ENCODE assay signal across 17 cellular contexts in the genomic region with DNA sequence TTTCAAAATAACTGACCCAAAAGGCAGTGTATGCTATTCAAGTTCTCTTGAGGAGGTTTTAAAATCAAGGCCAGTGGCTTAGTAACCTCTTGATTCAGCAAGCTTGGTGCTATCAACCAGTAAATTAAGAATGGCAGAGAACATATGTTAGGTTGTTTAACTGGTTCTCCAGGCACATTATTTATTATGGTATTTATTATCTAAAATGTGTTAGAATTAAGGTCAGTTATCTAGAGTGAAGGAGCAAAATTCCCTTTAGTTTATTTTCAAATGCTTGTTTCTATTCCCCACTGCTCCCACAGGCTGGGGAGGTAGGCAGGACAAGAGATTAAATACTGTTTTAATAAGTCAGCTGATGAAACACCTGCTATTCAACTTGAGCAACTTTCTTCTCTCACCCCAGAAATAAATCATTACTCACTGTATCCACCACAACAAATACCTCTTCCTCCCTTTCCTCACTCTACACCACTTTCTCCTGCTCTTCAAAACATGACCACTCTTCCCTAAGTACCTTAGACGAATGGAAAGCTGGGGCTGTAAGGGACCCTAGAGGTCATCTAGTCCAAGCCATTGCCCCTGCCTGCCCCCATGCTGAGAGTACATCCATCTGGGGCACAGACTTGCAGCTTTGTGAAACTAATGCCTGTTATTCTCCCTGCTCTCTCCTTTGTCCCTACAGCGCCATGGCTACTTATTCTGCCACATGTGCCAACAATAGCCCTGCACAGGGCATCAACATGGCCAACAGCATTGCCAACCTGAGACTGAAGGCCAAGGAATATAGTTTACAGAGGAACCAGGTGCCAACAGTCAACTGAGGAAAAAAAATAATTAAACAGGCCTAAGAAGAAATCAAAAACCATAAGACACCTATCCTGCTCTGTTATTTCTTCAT.
A peak's percentile ranks its signal among the peaks of the same experiment; 100 is the strongest.
DNase-seq lines count a peak whose midpoint lies in the region; ATAC-seq and TF ChIP-seq lines count a peak whose summit lies in the region.
"Had no signal": no experiment of that assay in that cellular context is flagged by ENCODE, and none has a peak within 500 bp of the region (broad histone marks: within the 10 kb centered on the region; RNA-seq: fewer than 3 reads in every experiment).

No MANE protein-coding gene starts in this region.

- 59 to 76% (median 62%) methylated on average over 2 of the region's 2 CpGs for WGBS in heart left ventricle, 4 donors
- WGBS in smooth muscle cell (ENCODE audit: low lambda C conversion rate), result 95% methylated on average over 2 of the region's 2 CpGs

- H3K36me3 ChIP-seq in heart left ventricle, result peaks cover 0 to 22% (median 0%) of the 10 kb centered on the region in 9 donors
- no peaks in the 10 kb centered on the region for H3K36me3 ChIP-seq in smooth muscle cell (ENCODE audit: low read depth)

- no peaks in the 10 kb centered on the region for H4K20me1 ChIP-seq in smooth muscle cell (ENCODE audit: low read depth)

- H3K27ac ChIP-seq in heart left ventricle (peak overlapping the region in 9 of 12 donors; percentile 8 to 68 (median 38)), smooth muscle cell (ENCODE audit: low read depth) (peak overlapping the region; percentile 54)

- DNase-seq in heart left ventricle (no peak), Right ventricle myocardium superior (no peak), T-helper 17 cell (no peak), kidney tubule cell (ENCODE audit: low spot score) (peak; percentile 9), smooth muscle cell (lab: John Stamatoyannopoulos, UW; ENCODE audit: unreplicated experiment) (no peak), Kasumi-1 (lab: John Stamatoyannopoulos, UW) (no peak), OCI-M2 (lab: John Stamatoyannopoulos, UW; ENCODE audit: unreplicated experiment) (no peak)
- DNase-seq in NK-92 treated with Interleukin-12 subunit alpha and Interleukin-12 subunit beta, amount 100 ng/mL, for 24 hours (lab: John Stamatoyannopoulos, UW), result no peak
- DNase-seq: COR-L47, DMS53, NCI-H1436 treated with DMSO at 0.1 percent for 48 hours, NCI-H2081, SHP77 had no signal

- H3K4me1 ChIP-seq in heart left ventricle, result peaks cover 0 to 41% (median 23%) of the 10 kb centered on the region in 12 donors
- H3K4me1 ChIP-seq in smooth muscle cell (ENCODE audit: low read depth), result peaks cover 5% of the 10 kb centered on the region

- no peaks in the 10 kb centered on the region for H3K4me1 Mint-ChIP-seq in T-helper 17 cell
- H3K4me1 Mint-ChIP-seq: CD14-positive monocyte, IgD-negative memory B cell had no signal

- intact Hi-C loops in heart left ventricle (cut with DNase I) (loop anchor here in 1 of 10 donors (10.0 kb wide), 1 partner anchor 201 kb away; a partner anchor contains a TSS), Right ventricle myocardium superior (cut with DNase I) (no loop called here)

- H3K9me3 ChIP-seq in heart left ventricle (no peaks in the 10 kb centered on the region), T-helper 17 cell (ENCODE audit: control insufficient read depth, low read length, poor library complexity, severe bottlenecking) (no peaks in the 10 kb centered on the region), smooth muscle cell (replicated peaks; ENCODE audit: low read depth) (no peaks in the 10 kb centered on the region)

- no peaks in the 10 kb centered on the region for H3K27me3 ChIP-seq in heart left ventricle
- H3K27me3 ChIP-seq in smooth muscle cell (ENCODE audit: low read depth), result no peaks in the 10 kb centered on the region

- peak overlapping the region; percentile 70 for H3K4me2 ChIP-seq in smooth muscle cell

- no peak for TF ChIP-seq CTCF in heart left ventricle (IDR thresholded peaks at IDR 0.05)
- no peak for TF ChIP-seq CTCF in smooth muscle cell (IDR thresholded peaks at IDR 0.05; ENCODE audit: borderline replicate concordance, insufficient read depth, poor library complexity, severe bottlenecking)

- H3K36me3 Mint-ChIP-seq in T-helper 17 cell (ENCODE audit: low read depth), result no peaks in the 10 kb centered on the region
- H3K36me3 Mint-ChIP-seq: CD14-positive monocyte, IgD-negative memory B cell had no signal

- H3K79me2 ChIP-seq in smooth muscle cell (ENCODE audit: low read depth), result no peaks in the 10 kb centered on the region

- H3F3A ChIP-seq in smooth muscle cell (ENCODE audit: low read depth), result peaks cover 7% of the 10 kb centered on the region

- H3K27me3 Mint-ChIP-seq in T-helper 17 cell, result peaks cover 16% of the 10 kb centered on the region

- H3K27ac Mint-ChIP-seq in T-helper 17 cell, result no peak overlapping the region
- H3K27ac Mint-ChIP-seq: CD14-positive monocyte, IgD-negative memory B cell had no signal

- ATAC-seq in heart left ventricle (peak; percentile 44 to 66 (median 51)), Right ventricle myocardium superior (ENCODE audit: poor library complexity) (no peak), T-helper 17 cell (no peak)
- ATAC-seq: GM12878, Panc1 had no signal

- no peak overlapping the region for H3K4me3 ChIP-seq in heart left ventricle
- no peak overlapping the region for H3K4me3 ChIP-seq in smooth muscle cell
- H3K4me3 ChIP-seq: GM12878 had no signal

- H3K4me3 Mint-ChIP-seq in T-helper 17 cell, result peak overlapping the region; percentile 5
- H3K4me3 Mint-ChIP-seq: CD14-positive monocyte, IgD-negative memory B cell had no signal

- H3K9ac ChIP-seq in smooth muscle cell (ENCODE audit: low read depth), result no peak overlapping the region

- no peak for TF ChIP-seq POLR2A in heart left ventricle (IDR thresholded peaks at IDR 0.05)

- H2AFZ ChIP-seq in smooth muscle cell (ENCODE audit: low read depth), result no peak overlapping the region

Comparison
In these comparisons a context has a peak if more than half of its experiments do, and no peak if none do; other contexts are left out.
1. ATAC-seq: peak in heart left ventricle (4 of 4); none in Right ventricle myocardium superior (single experiment) and T-helper 17 cell (single experiment).